ENCODE assay signal across 1 cellular context in the genomic region with DNA sequence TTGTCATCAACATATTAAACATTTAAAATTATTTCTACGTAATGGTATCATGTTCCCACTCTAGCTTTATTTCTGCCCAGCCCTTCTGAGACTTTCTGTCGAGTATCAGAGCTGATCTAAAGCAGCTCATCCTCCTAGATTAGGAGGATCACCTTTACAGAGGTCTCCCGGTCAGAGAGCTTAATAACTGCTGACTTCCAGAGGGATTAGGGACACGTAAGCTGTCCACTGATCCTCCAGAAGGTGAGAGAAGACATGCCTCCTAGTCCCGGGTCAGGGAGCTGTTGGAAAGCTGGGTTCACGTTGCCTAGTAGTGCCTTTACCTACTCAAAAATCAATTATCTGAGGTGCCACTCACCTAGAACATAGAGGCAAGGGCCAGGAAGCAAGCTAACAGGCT.
TF ChIP-seq lines count a peak whose summit lies in the region.

No MANE protein-coding gene starts in this region.

TF ChIP-seq in GM23338, 12 proteins besides CTCF, POLR2A, EP300 and RAD21 (continued from another document):
- TF ChIP-seq REST (IDR thresholded peaks at IDR 0.05; ENCODE audit: unreplicated experiment) (no peak), ZNF114 (CRISPR knock-in tag; IDR thresholded peaks at IDR 0.05) (no peak), EZH2phosphoT487 (IDR thresholded peaks at IDR 0.05; ENCODE audit: unreplicated experiment) (no peak), ETS1 (IDR thresholded peaks at IDR 0.05) (no peak), ZNF462 (CRISPR knock-in tag; IDR thresholded peaks at IDR 0.05) (no peak), CREB1 (CRISPR knock-in tag; IDR thresholded peaks at IDR 0.05; ENCODE audit: low read depth) (no peak)
TF ChIP-seq in GM23338: peak in this region for 0.
